17 cellular contexts compared by ENCODE assay signal in genomic region chr2:62343636-62344349, GRCh38.
DNase-seq lines count a peak whose midpoint lies in the region; ATAC-seq and TF ChIP-seq lines count a peak whose summit lies in the region.
"Had no signal": no experiment of that assay in that cellular context is flagged by ENCODE, and none has a peak within 500 bp of the region (broad histone marks: within the 10 kb centered on the region; RNA-seq: fewer than 3 reads in every experiment).

No MANE protein-coding gene starts in this region.

- H3K9me3 ChIP-seq in PC-9 (ENCODE audit: insufficient read depth, low read depth) (no peaks in the 10 kb centered on the region; the same call in 1 of the 2 replicates), suprapubic skin (no peaks in the 10 kb centered on the region)
- H3K9me3 ChIP-seq: right lobe of liver, testis, vagina had no signal

- no peak for TF ChIP-seq CTCF in PC-9 (conservative IDR thresholded peaks at IDR 0.05)
- TF ChIP-seq CTCF in suprapubic skin (IDR thresholded peaks at IDR 0.05) = no peak

- CTCF ChIA-PET in PC-9 (lab: Charles Lee) = interaction anchor here (0.6 kb wide), 1 partner anchor 10 kb away, joined by 9 read pairs; no protein-coding TSS in a partner anchor

- WGBS in suprapubic skin = 84% methylated on average over 5 of the region's 5 CpGs

- H3K4me2 ChIP-seq in PC-9 = 0 out of 2 replicates have a peak overlapping the region, but pooled peaks have one; percentile 3

- ATAC-seq in left lobe of liver = peak; percentile 15
- ATAC-seq in activated CD4-positive, CD25-positive, alpha-beta regulatory T cell treated with anti-CD3 and anti-CD28 coated beads, Interleukin-2, amount 50 U/mL, for 24 hours = no peak
- ATAC-seq: left cardiac atrium had no signal

- TF ChIP-seq EP300 in suprapubic skin (IDR thresholded peaks at IDR 0.05) = no peak

- no TSS peak for BruUV-seq in PC-9 (replicated peaks; lab: Mats Ljungman, UMichigan)

- peak; percentile 26 for DNase-seq in DMS53 (lab: John Stamatoyannopoulos, UW)
- no peak for DNase-seq in DMS53 treated with DMSO at 0.1 percent for 48 hours (lab: John Stamatoyannopoulos, UW; ENCODE audit: unreplicated experiment)
- DNase-seq in NCI-H146 treated with DMSO at 0.1 percent for 48 hours (lab: John Stamatoyannopoulos, UW; ENCODE audit: unreplicated experiment) = peak; percentile 82
- DNase-seq in PC-9 = peak in 1 of 2 experiments; percentile 51
- DNase-seq in left lobe of liver (ENCODE audit: low spot score) = no peak
- DNase-seq in suprapubic skin (ENCODE audit: low spot score in 2 of 2) = no peak
- no peak for DNase-seq in stimulated activated CD4-positive, alpha-beta T cell treated with anti-CD3 and anti-CD28 coated beads, Interleukin-2, amount 100 ng/mL, for 24 hours
- DNase-seq: activated naive CD8-positive, alpha-beta T cell treated with anti-CD3 and anti-CD28 coated beads for 36 hours; effector CD8-positive, alpha-beta T cell; GOT3; left cardiac atrium; right lobe of liver; testis had no signal

- peaks cover 4% of the 10 kb centered on the region; the same call in 1 of the 2 replicates for H3F3A ChIP-seq in PC-9 (ENCODE audit: insufficient read depth, low read depth)

- H2AFZ ChIP-seq in PC-9 = no peak overlapping the region
- H2AFZ ChIP-seq: parathyroid adenoma had no signal

- H3K27ac ChIP-seq in PC-9 (no peak overlapping the region), suprapubic skin (no peak overlapping the region)
- H3K27ac ChIP-seq: parathyroid adenoma, right lobe of liver, SK-N-MC, testis, vagina had no signal

- TF ChIP-seq POLR2A in suprapubic skin (IDR thresholded peaks at IDR 0.05) = no peak

- H3K4me1 ChIP-seq in PC-9 (replicated peaks; ENCODE audit: insufficient read depth) = peaks cover 22% of the 10 kb centered on the region
- H3K4me1 ChIP-seq in suprapubic skin = peaks cover 4% of the 10 kb centered on the region
- H3K4me1 ChIP-seq: parathyroid adenoma, testis, vagina had no signal

- H3K4me3 ChIP-seq in PC-9 (no peak overlapping the region), suprapubic skin (no peak overlapping the region)
- H3K4me3 ChIP-seq: right lobe of liver, SK-N-MC, testis, vagina had no signal

- POLR2A ChIA-PET in PC-9 (lab: Charles Lee; ENCODE audit: unreplicated experiment) = interaction anchor here (0.7 kb wide), 1 partner anchor 281 kb away, joined by 7 read pairs; no protein-coding TSS in a partner anchor

- H3K9me2 ChIP-seq in PC-9 (ENCODE audit: insufficient read depth) = no peaks in the 10 kb centered on the region

- no peaks in the 10 kb centered on the region for H4K20me1 ChIP-seq in PC-9 (ENCODE audit: insufficient read depth)

- H3K79me2 ChIP-seq in PC-9 (ENCODE audit: low read depth) = no peaks in the 10 kb centered on the region
- H3K79me2 ChIP-seq: parathyroid adenoma had no signal

- intact Hi-C loops in PC-9 (cut with micrococcal nuclease; ENCODE audit: unreplicated experiment) = no loop called here

- H3K36me3 ChIP-seq in PC-9 (ENCODE audit: low read depth) = no peaks in the 10 kb centered on the region
- no peaks in the 10 kb centered on the region for H3K36me3 ChIP-seq in suprapubic skin
- H3K36me3 ChIP-seq: right lobe of liver, vagina had no signal

- H3K27me3 ChIP-seq in PC-9 (ENCODE audit: insufficient read depth, low read depth) (no peaks in the 10 kb centered on the region), suprapubic skin (no peaks in the 10 kb centered on the region)
- H3K27me3 ChIP-seq: right lobe of liver, testis, vagina had no signal

Comparison
In these comparisons a context has a peak if more than half of its experiments do, and no peak if none do; other contexts are left out.
1. DNase-seq: peak in DMS53 (single experiment) and NCI-H146 treated with DMSO at 0.1 percent for 48 hours (single experiment); none in DMS53 treated with DMSO at 0.1 percent for 48 hours (single experiment), left lobe of liver (single experiment), suprapubic skin (0 of 2) and stimulated activated CD4-positive, alpha-beta T cell treated with anti-CD3 and anti-CD28 coated beads, Interleukin-2, amount 100 ng/mL, for 24 hours (0 of 2).